ENCODE assay signal across 15 cellular contexts in the genomic region with DNA sequence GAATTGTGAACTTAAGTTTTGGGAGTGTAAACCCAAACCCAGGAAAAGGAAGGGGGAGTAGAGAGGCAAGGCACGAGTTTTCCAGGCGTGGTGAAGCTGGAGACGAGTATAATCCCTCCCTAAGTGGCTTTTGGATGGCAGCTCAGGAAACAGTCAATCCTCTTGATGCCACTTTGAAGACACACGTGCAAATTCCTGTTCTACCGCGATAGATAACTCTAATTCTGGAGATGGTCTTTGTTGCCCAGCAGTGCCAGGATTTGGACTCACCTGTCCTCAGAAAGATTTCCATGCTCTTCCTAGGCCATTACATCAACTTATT. TPM values are rescaled to one million over a fixed set of nuclear protein-coding genes. Genes with fewer than 3 reads are reported as not detected.
DNase-seq lines count a peak whose midpoint lies in the region; ATAC-seq and TF ChIP-seq lines count a peak whose summit lies in the region.
"Had no signal": no experiment of that assay in that cellular context is flagged by ENCODE, and none has a peak within 500 bp of the region (broad histone marks: within the 10 kb centered on the region; RNA-seq: fewer than 3 reads in every experiment).

No MANE protein-coding gene starts in this region.

- peaks cover 2% of the 10 kb centered on the region for H3K36me3 Mint-ChIP-seq in activated naive CD4-positive, alpha-beta T cell treated with anti-CD3 and anti-CD28 coated beads, Interleukin-2, amount 10 ng/mL, durations not matched to agents 7 days and 5 days
- H3K36me3 Mint-ChIP-seq in activated naive CD4-positive, alpha-beta T cell treated with anti-CD3 and anti-CD28 coated beads, Interleukin-2, amount 50 U/mL, for 72 hours: peaks cover 0 to 6% of the 10 kb centered on the region in 2 donors

- no peak overlapping the region for H3K27ac ChIP-seq in WERI-Rb-1
- H3K27ac ChIP-seq in stomach smooth muscle (ENCODE audit: low read length): no peak overlapping the region
- H3K27ac ChIP-seq: KMS-11, left lung, neutrophil had no signal

- H3K4me1 ChIP-seq in stomach smooth muscle (ENCODE audit: control insufficient read depth, insufficient read depth, low read length): peaks cover 8% of the 10 kb centered on the region

- H3K27me3 Mint-ChIP-seq in activated naive CD4-positive, alpha-beta T cell treated with anti-CD3 and anti-CD28 coated beads, Interleukin-2, amount 10 ng/mL, durations not matched to agents 7 days and 5 days: peaks cover 39% of the 10 kb centered on the region

- DNase-seq in activated naive CD4-positive, alpha-beta T cell treated with anti-CD3 and anti-CD28 coated beads, Interleukin-2, amount 10 ng/mL, durations not matched to agents 7 days and 5 days: no peak
- DNase-seq in activated naive CD4-positive, alpha-beta T cell treated with anti-CD3 and anti-CD28 coated beads, Interleukin-2, amount 50 U/mL, for 72 hours (ENCODE audit: low spot score in 2 of 2): no peak
- peak; percentile 38 for DNase-seq in WERI-Rb-1
- DNase-seq in foreskin melanocyte: no peak
- DNase-seq in SIG-M5 treated with dmso at 0.1 percent for 504 hours (lab: John Stamatoyannopoulos, UW; ENCODE audit: unreplicated experiment): no peak
- DNase-seq in SHP77 (lab: John Stamatoyannopoulos, UW): no peak
- DNase-seq: activated T-cell treated with anti-CD3 and anti-CD28 coated beads, Interleukin-2, amount 50 U/mL, for 48 hours; effector memory CD4-positive, alpha-beta T cell; NCI-H187 had no signal

- H3K9me3 ChIP-seq in WERI-Rb-1 (ENCODE audit: severe bottlenecking) (no peaks in the 10 kb centered on the region), iPS-18c (ENCODE audit: control insufficient read depth, insufficient read depth, low read length) (no peaks in the 10 kb centered on the region), stomach smooth muscle (ENCODE audit: control insufficient read depth in 2 of 2, low read length in 2 of 2) (no peaks in the 10 kb centered on the region)
- H3K9me3 ChIP-seq: left lung, neutrophil had no signal

- H3K4me3 ChIP-seq in WERI-Rb-1 (ENCODE audit: low read depth, low read length): peak overlapping the region; percentile 35; the same call in 1 of the 2 replicates
- peak overlapping the region; percentile 57; the same call in 1 of the 2 replicates for H3K4me3 ChIP-seq in iPS-18c (ENCODE audit: insufficient read depth, low read depth, low read length)
- H3K4me3 ChIP-seq in stomach smooth muscle (ENCODE audit: low read length in 2 of 2): peak overlapping the region; percentile 70 to 73

- no peaks in the 10 kb centered on the region for H3K9me3 Mint-ChIP-seq in activated naive CD4-positive, alpha-beta T cell treated with anti-CD3 and anti-CD28 coated beads, Interleukin-2, amount 10 ng/mL, durations not matched to agents 7 days and 5 days
- H3K9me3 Mint-ChIP-seq in activated naive CD4-positive, alpha-beta T cell treated with anti-CD3 and anti-CD28 coated beads, Interleukin-2, amount 50 U/mL, for 72 hours: no peaks in the 10 kb centered on the region

- H3K4me3 Mint-ChIP-seq in activated naive CD4-positive, alpha-beta T cell treated with anti-CD3 and anti-CD28 coated beads, Interleukin-2, amount 10 ng/mL, durations not matched to agents 7 days and 5 days: no peak overlapping the region

- H3K36me3 ChIP-seq in WERI-Rb-1: no peaks in the 10 kb centered on the region
- H3K36me3 ChIP-seq in stomach smooth muscle (ENCODE audit: control insufficient read depth in 2 of 2, insufficient read depth in 2 of 2, low read length in 2 of 2): no peaks in the 10 kb centered on the region
- H3K36me3 ChIP-seq: left lung, neutrophil had no signal

- TF ChIP-seq CTCF in WERI-Rb-1 (IDR thresholded peaks at IDR 0.05; ENCODE audit: low read depth, low read length): no peak

- CTCF ChIA-PET in activated naive CD4-positive, alpha-beta T cell treated with anti-CD3 and anti-CD28 coated beads, Interleukin-2, amount 10 ng/mL, durations not matched to agents 7 days and 5 days (lab: Charles Lee): no interaction called here

- peak overlapping the region; percentile 55 for H3K27ac Mint-ChIP-seq in activated naive CD4-positive, alpha-beta T cell treated with anti-CD3 and anti-CD28 coated beads, Interleukin-2, amount 10 ng/mL, durations not matched to agents 7 days and 5 days
- no peak overlapping the region for H3K27ac Mint-ChIP-seq in activated naive CD4-positive, alpha-beta T cell treated with anti-CD3 and anti-CD28 coated beads, Interleukin-2, amount 50 U/mL, for 72 hours

- peak overlapping the region; percentile 6 to 49 for H3K9ac ChIP-seq in stomach smooth muscle (ENCODE audit: low read length in 2 of 2)
- H3K9ac ChIP-seq: KMS-11 had no signal

- no peak for ATAC-seq in activated naive CD4-positive, alpha-beta T cell treated with anti-CD3 and anti-CD28 coated beads, Interleukin-2, amount 50 U/mL, for 72 hours

- H3K27me3 ChIP-seq in WERI-Rb-1 (ENCODE audit: insufficient read depth, low read depth, severe bottlenecking) (peaks cover 92% of the 10 kb centered on the region), stomach smooth muscle (ENCODE audit: control insufficient read depth in 1 of 2, insufficient read depth in 2 of 2, low read length in 2 of 2) (peaks cover 6 to 19% of the 10 kb centered on the region in 2 donors)

- H3K4me1 Mint-ChIP-seq in activated naive CD4-positive, alpha-beta T cell treated with anti-CD3 and anti-CD28 coated beads, Interleukin-2, amount 10 ng/mL, durations not matched to agents 7 days and 5 days: peaks cover 4% of the 10 kb centered on the region

RNA-seq across cellular contexts. Expression of gene HS6ST3, which starts 2.0 kb away (rescaled TPM):
- not detected for total RNA-seq in activated naive CD4-positive, alpha-beta T cell treated with anti-CD3 and anti-CD28 coated beads, Interleukin-2, amount 50 U/mL, for 72 hours
- total RNA-seq: T-helper 1 cell treated with Interleukin-12 subunit alpha and Interleukin-12 subunit beta and Interleukin-4 antibody, amounts not matched to agents 30 ng/mL and 1 ng/mL, for 36 hours had no signal

RNA-seq across cellular contexts. Expression of gene UGGT2, which starts 38.7 kb away (rescaled TPM):
- under 1 TPM in 1 of 2 donors, not detected in 1; 0.04 TPM for total RNA-seq in activated naive CD4-positive, alpha-beta T cell treated with anti-CD3 and anti-CD28 coated beads, Interleukin-2, amount 50 U/mL, for 72 hours
